19 cellular contexts compared by ENCODE assay signal in genomic region chr14:52125885-52126284, GRCh38. TPM values are rescaled to one million over a fixed set of nuclear protein-coding genes. Genes with fewer than 3 reads are reported as not detected.
A peak's percentile ranks its signal among the peaks of the same experiment; 100 is the strongest.
DNase-seq lines count a peak whose midpoint lies in the region; ATAC-seq, FAIRE-seq and TF ChIP-seq lines count a peak whose summit lies in the region.
"Had no signal": no experiment of that assay in that cellular context is flagged by ENCODE, and none has a peak within 500 bp of the region (broad histone marks: within the 10 kb centered on the region; RNA-seq: fewer than 3 reads in every experiment).

No MANE protein-coding gene starts in this region.

- H3K4me1 ChIP-seq in SK-N-SH (ENCODE audit: control insufficient read depth in 1 of 2, insufficient read depth in 2 of 2, low read depth in 1 of 2, low read length in 1 of 2) (peaks cover 0 to 14% of the 10 kb centered on the region in 2 experiments; a peak in 2 of 4 replicates), GM23338 (ENCODE audit: insufficient read depth) (peaks cover 17% of the 10 kb centered on the region), GM12878 (ENCODE audit: control insufficient read depth, insufficient read depth, low read length) (no peaks in the 10 kb centered on the region), osteoblast (ENCODE audit: insufficient read depth, low read length) (peaks cover 22% of the 10 kb centered on the region), Caco-2 (peaks cover 6% of the 10 kb centered on the region; the same call in 1 of the 2 replicates)

- H3K4me2 ChIP-seq in SK-N-SH (no peak overlapping the region), GM23338 (no peak overlapping the region), GM12878 (ENCODE audit: control insufficient read depth, insufficient read depth) (no peak overlapping the region), osteoblast (ENCODE audit: insufficient read depth, low read length) (peak overlapping the region; percentile 79)

- POLR2A ChIA-PET in SK-N-SH (lab: Yijun Ruan, JAX) (no interaction called here), GM12878 (lab: Charles Lee) (no interaction called here), Caco-2 (lab: Charles Lee) (no interaction called here)

- peaks cover 6% of the 10 kb centered on the region; the same call in 2 of the 3 replicates for H3K9me3 Mint-ChIP-seq in GM23338
- H3K9me3 Mint-ChIP-seq in Caco-2 (ENCODE audit: unreplicated experiment): no peaks in the 10 kb centered on the region

- no peaks in the 10 kb centered on the region for H3K9me2 ChIP-seq in SK-N-SH
- no peaks in the 10 kb centered on the region; the same call in 1 of the 2 replicates for H3K9me2 ChIP-seq in GM23338 (ENCODE audit: insufficient read depth)

- TF ChIP-seq RAD21 in SK-N-SH (IDR thresholded peaks at IDR 0.05; ENCODE audit: low read length): no peak
- TF ChIP-seq RAD21 in GM12878 (IDR thresholded peaks at IDR 0.05; ENCODE audit: insufficient read depth, low read depth, low read length): no peak

- H3K79me2 ChIP-seq in SK-N-SH (ENCODE audit: insufficient read depth): no peaks in the 10 kb centered on the region
- H3K79me2 ChIP-seq in GM23338 (replicated peaks; ENCODE audit: insufficient read depth): no peaks in the 10 kb centered on the region
- no peaks in the 10 kb centered on the region for H3K79me2 ChIP-seq in GM12878 (ENCODE audit: control insufficient read depth, insufficient read depth, low read length)
- no peaks in the 10 kb centered on the region for H3K79me2 ChIP-seq in osteoblast (ENCODE audit: insufficient read depth, low read length)

- CTCF ChIA-PET in SK-N-SH (lab: Yijun Ruan, JAX) (no interaction called here), GM12878 (lab: Yijun Ruan, JAX) (no interaction called here), Caco-2 (lab: Charles Lee) (no interaction called here)

- ATAC-seq in SK-N-SH treated with all-trans-retinoic acid at 6 μM for 48 hours (no peak), GM23338 (no peak), GM12878 (peak; percentile 34), GM21717 (IDR thresholded peaks at IDR 0.05; ENCODE audit: unreplicated experiment) (no peak)
- ATAC-seq: esophagus mucosa had no signal

- H3K27me3 Mint-ChIP-seq in GM23338 (ENCODE audit: insufficient read depth, low read depth, poor library complexity) (no peaks in the 10 kb centered on the region), Caco-2 (ENCODE audit: insufficient read depth, unreplicated experiment) (no peaks in the 10 kb centered on the region)

- BruUV-seq in GM12878 (replicated peaks; lab: Mats Ljungman, UMichigan) (no TSS peak), Caco-2 (replicated peaks; lab: Mats Ljungman, UMichigan) (no TSS peak)

- no peak overlapping the region for H3K4me3 ChIP-seq in SK-N-SH (ENCODE audit: low read depth in 2 of 2, low read length in 1 of 2)
- H3K4me3 ChIP-seq in GM23338: no peak overlapping the region
- H3K4me3 ChIP-seq in GM12878: no peak overlapping the region
- peak overlapping the region; percentile 12 for H3K4me3 ChIP-seq in osteoblast (ENCODE audit: insufficient read depth, low read length)
- no peak overlapping the region for H3K4me3 ChIP-seq in Caco-2 (ENCODE audit: low read depth, low read length)
- H3K4me3 ChIP-seq: dorsolateral prefrontal cortex, mucosa of descending colon, skin epidermis had no signal

- no peak overlapping the region for H3K4me3 Mint-ChIP-seq in GM23338
- no peak overlapping the region for H3K4me3 Mint-ChIP-seq in Caco-2 (ENCODE audit: unreplicated experiment)
- H3K4me3 Mint-ChIP-seq: CD4-positive, CD25-positive, alpha-beta regulatory T cell had no signal

- TF ChIP-seq POLR2A in GM12878 (IDR thresholded peaks at IDR 0.05; ENCODE audit: low read depth, low read length): no peak

- H3K9me3 ChIP-seq in SK-N-SH: no peaks in the 10 kb centered on the region
- H3K9me3 ChIP-seq in GM12878 (replicated peaks; ENCODE audit: control insufficient read depth, insufficient read depth, low read length): no peaks in the 10 kb centered on the region
- no peaks in the 10 kb centered on the region for H3K9me3 ChIP-seq in osteoblast (ENCODE audit: low read depth, low read length)
- no peaks in the 10 kb centered on the region for H3K9me3 ChIP-seq in Caco-2
- H3K9me3 ChIP-seq: mucosa of descending colon had no signal

- H3K27ac Mint-ChIP-seq in GM23338 (peak overlapping the region; percentile 23; the same call in 1 of the 2 replicates), Caco-2 (ENCODE audit: unreplicated experiment) (no peak overlapping the region)
- H3K27ac Mint-ChIP-seq: CD4-positive, CD25-positive, alpha-beta regulatory T cell had no signal

- TF ChIP-seq CTCF in SK-N-SH (IDR thresholded peaks at IDR 0.05) (no peak), GM23338 (conservative IDR thresholded peaks at IDR 0.05; ENCODE audit: low read depth in 2 of 2) (no peak), GM12878 (IDR thresholded peaks at IDR 0.05 in 2 of 3, conservative IDR thresholded peaks at IDR 0.05 in 1 of 3; ENCODE audit: control insufficient read depth in 2 of 3, extremely low read depth in 1 of 3, insufficient read depth in 1 of 3, low read depth in 3 of 3, low read length in 3 of 3) (no peak), osteoblast (IDR thresholded peaks at IDR 0.05; ENCODE audit: extremely low read depth, low read depth, low read length) (no peak), Caco-2 (IDR thresholded peaks at IDR 0.05; ENCODE audit: insufficient read depth in 1 of 2, low read depth in 1 of 2, low read length in 1 of 2, severe bottlenecking in 1 of 2, unreplicated experiment in 1 of 2) (no peak)

- RAD21 ChIA-PET in GM12878 (lab: Charles Lee; ENCODE audit: unreplicated experiment): no interaction called here

- SMC1A ChIA-PET in GM12878 (lab: Charles Lee; ENCODE audit: uncharacterized antibody, unreplicated experiment): no interaction called here

- TF ChIP-seq EP300 in SK-N-SH (IDR thresholded peaks at IDR 0.05; ENCODE audit: borderline replicate concordance in 1 of 2, low read depth in 1 of 2, low read length in 1 of 2) (no peak), GM12878 (IDR thresholded peaks at IDR 0.05; ENCODE audit: borderline replicate concordance in 1 of 2, control insufficient read depth in 1 of 2, low read depth in 2 of 2, low read length in 2 of 2) (no peak)

- H3F3A ChIP-seq in SK-N-SH (replicated peaks; ENCODE audit: insufficient read depth) (no peaks in the 10 kb centered on the region), GM23338 (replicated peaks; ENCODE audit: low read depth) (no peaks in the 10 kb centered on the region)

- intact Hi-C loops in GM12878 (cut with micrococcal nuclease; ENCODE audit: unreplicated experiment) (no loop called here), Caco-2 (cut with micrococcal nuclease; ENCODE audit: unreplicated experiment) (no loop called here)

- WGBS in SK-N-SH (ENCODE audit: low lambda C conversion rate): 72% methylated on average over 4 of the region's 4 CpGs
- WGBS in GM12878 (ENCODE audit: insufficient coverage, insufficient replicate concordance, low lambda C conversion rate, missing lambda C conversion rate): 23% methylated on average over 4 of the region's 4 CpGs

- H3K27me3 ChIP-seq in SK-N-SH (ENCODE audit: insufficient read depth) (no peaks in the 10 kb centered on the region), GM23338 (ENCODE audit: insufficient read depth) (no peaks in the 10 kb centered on the region), GM12878 (replicated peaks in 1 of 2; ENCODE audit: control insufficient read depth in 2 of 2, insufficient read depth in 2 of 2, low read length in 1 of 2) (no peaks in the 10 kb centered on the region), osteoblast (ENCODE audit: insufficient read depth, low read length) (no peaks in the 10 kb centered on the region), Caco-2 (replicated peaks; ENCODE audit: control insufficient read depth, insufficient read depth, low read length) (no peaks in the 10 kb centered on the region)

- in situ Hi-C loops in GM12878 (cut with MboI): no loop called here

- DNase-seq in SK-N-SH (no peak), GM23338 (ENCODE audit: low spot score) (no peak), GM12878 (ENCODE audit: low read depth, low spot score) (no peak), osteoblast (ENCODE audit: insufficient read length, low spot score, missing footprints) (no peak), NCI-H2107 (lab: John Stamatoyannopoulos, UW) (no peak), Caco-2 (no peak)
- DNase-seq: activated gamma-delta T cell treated with Interleukin-2 at 50 U/mL for 16 hours, dorsolateral prefrontal cortex, mucosa of descending colon, NCI-H1092, occipital lobe had no signal

- H4K20me1 ChIP-seq in SK-N-SH (ENCODE audit: insufficient read depth) (no peaks in the 10 kb centered on the region), GM23338 (replicated peaks; ENCODE audit: insufficient read depth) (no peaks in the 10 kb centered on the region), GM12878 (ENCODE audit: control insufficient read depth, insufficient read depth) (no peaks in the 10 kb centered on the region), osteoblast (ENCODE audit: insufficient read depth, low read length) (no peaks in the 10 kb centered on the region)

- H3K36me3 ChIP-seq in SK-N-SH (replicated peaks in 1 of 2; ENCODE audit: control insufficient read depth in 1 of 2, insufficient read depth in 2 of 2, low read length in 1 of 2) (no peaks in the 10 kb centered on the region), GM23338 (ENCODE audit: insufficient read depth) (no peaks in the 10 kb centered on the region; the same call in 1 of the 2 replicates), GM12878 (ENCODE audit: control insufficient read depth in 2 of 2, insufficient read depth in 2 of 2, low read length in 1 of 2) (no peaks in the 10 kb centered on the region), osteoblast (ENCODE audit: insufficient read depth, low read length) (no peaks in the 10 kb centered on the region), Caco-2 (ENCODE audit: control insufficient read depth, insufficient read depth, low read length) (no peaks in the 10 kb centered on the region)

- no peak for FAIRE-seq in GM12878 (lab: Jason Lieb, UNC)
- FAIRE-seq: keratinocyte had no signal

- H3K9ac ChIP-seq in SK-N-SH: no peak overlapping the region
- no peak overlapping the region for H3K9ac ChIP-seq in GM12878 (ENCODE audit: control insufficient read depth, insufficient read depth, low read length)

- H3K4me1 Mint-ChIP-seq in GM23338 (peaks cover 23% of the 10 kb centered on the region), Caco-2 (ENCODE audit: low read depth, unreplicated experiment) (peaks cover 7% of the 10 kb centered on the region)

- H3K27ac ChIP-seq in SK-N-SH (ENCODE audit: low read depth in 2 of 2, low read length in 1 of 2) (peak overlapping the region in 1 of 2 experiments; percentile 71; a peak in 2 of 4 replicates), GM23338 (ENCODE audit: low read depth) (no peak overlapping the region), GM12878 (ENCODE audit: control insufficient read depth, insufficient read depth) (no peak overlapping the region), osteoblast (ENCODE audit: low read depth, low read length) (peak overlapping the region; percentile 94)
- H3K27ac ChIP-seq: 22Rv1, VCaP had no signal

- no peaks in the 10 kb centered on the region for H3K36me3 Mint-ChIP-seq in GM23338 (ENCODE audit: low read depth)
- no peaks in the 10 kb centered on the region for H3K36me3 Mint-ChIP-seq in Caco-2 (ENCODE audit: insufficient read depth, unreplicated experiment)
- H3K36me3 Mint-ChIP-seq: CD4-positive, CD25-positive, alpha-beta regulatory T cell had no signal

- peak overlapping the region; percentile 27; the same call in 1 of the 2 replicates for H2AFZ ChIP-seq in SK-N-SH (ENCODE audit: low read depth)
- H2AFZ ChIP-seq in GM23338: peak overlapping the region; percentile 11; the same call in 1 of the 2 replicates
- no peak overlapping the region for H2AFZ ChIP-seq in GM12878 (ENCODE audit: control insufficient read depth, low read depth, low read length)
- peak overlapping the region; percentile 60 for H2AFZ ChIP-seq in osteoblast (ENCODE audit: low read length)

RNA-seq across cellular contexts. Expression of gene NID2, which starts 57.0 kb away (rescaled TPM):
- polyA plus RNA-seq in SK-N-SH (2012; rRNA removed): 15.9 and 22.7 TPM in 2 replicates
- polyA plus RNA-seq in SK-N-SH (2012; cell fraction: cytosol; rRNA removed): 19.8 and 21.6 TPM in 2 replicates
- polyA plus RNA-seq in SK-N-SH (2012; cell fraction: nucleus; rRNA removed): 36.1 and 46.6 TPM in 2 replicates
- 7.1 and 10.4 TPM in 2 replicates for total RNA-seq in GM23338 (2014; rRNA removed; shearing (Covaris generic))
- 2.7 and 4.3 TPM in 2 replicates for polyA plus RNA-seq in GM23338 (2016; fragmentation: Nextera tagmentation; extraction: Ambion mirVana)
- not detected in 2 replicates for total RNA-seq in GM12878 (2013; cell fraction: nucleolus; rRNA removed)
- not detected in 2 replicates for total RNA-seq in GM12878 (2014; rRNA removed)
- total RNA-seq in GM12878 (2014; rRNA removed; fragmentation: Illumina TruSeq; extraction: Trizol): not detected in 2 replicates
- total RNA-seq in GM12878 (2021): 0.23 and 0.27 TPM in 2 replicates
- polyA plus RNA-seq in GM12878 (2011; ENCODE audit: low read depth): not detected
- 0.46 and 0.49 TPM in 2 replicates for polyA plus RNA-seq in GM12878 (2011; rRNA removed)
- 0.25 and 0.43 TPM in 2 replicates for polyA plus RNA-seq in GM12878 (2011; cell fraction: cytosol; rRNA removed)
- 2.1 and 2.5 TPM in 2 replicates for polyA plus RNA-seq in GM12878 (2011; cell fraction: nucleus; rRNA removed)
- 0.15 TPM in 1 of 2 replicates, not detected in the other for polyA plus RNA-seq in GM12878 (2012)
- not detected in 2 replicates for polyA plus RNA-seq in GM12878 (2014; fragmentation: Illumina TruSeq; extraction: Trizol)
- under 1 TPM; 0.11 to 0.16 TPM for polyA plus RNA-seq in GM12878 (2014; fragmentation: Nextera tagmentation; extraction: Ambion mirVana)
- polyA plus RNA-seq in GM12878 (2014; rRNA removed): 0.04 TPM in 1 of 2 replicates, not detected in the other
- under 1 TPM; 0.40 to 0.43 TPM for polyA plus RNA-seq in GM12878 (2016; fragmentation: Nextera tagmentation; extraction: Ambion mirVana)
- 1.4 and 1.5 TPM in 2 replicates for polyA minus RNA-seq in GM12878 (2011; rRNA and poly(A)+ RNA removed)
- not detected in 2 replicates for polyA minus RNA-seq in GM12878 (2011; cell fraction: cytosol; rRNA and poly(A)+ RNA removed)
- 0.85 and 1.6 TPM in 2 replicates for polyA minus RNA-seq in GM12878 (2011; cell fraction: nucleus; rRNA and poly(A)+ RNA removed)
- 138 and 141 TPM in 2 replicates for total RNA-seq in osteoblast
- total RNA-seq in Caco-2 (2022): 9.5 and 10.8 TPM in 2 replicates
- total RNA-seq: CD4-positive, CD25-positive, alpha-beta regulatory T cell had no signal

Comparison
In these comparisons a context has a peak if more than half of its experiments do, and no peak if none do; other contexts are left out.
1. RNA of gene NID2, which starts 57.0 kb away (total RNA-seq): 138 to 141 TPM in osteoblast; 7.1 to 10.4 TPM in GM23338, 9.5 to 10.8 TPM in Caco-2 and 0.23 to 0.27 TPM in GM12878; every median in the first group is over 10 times any median in the second.